In the genomic region with DNA sequence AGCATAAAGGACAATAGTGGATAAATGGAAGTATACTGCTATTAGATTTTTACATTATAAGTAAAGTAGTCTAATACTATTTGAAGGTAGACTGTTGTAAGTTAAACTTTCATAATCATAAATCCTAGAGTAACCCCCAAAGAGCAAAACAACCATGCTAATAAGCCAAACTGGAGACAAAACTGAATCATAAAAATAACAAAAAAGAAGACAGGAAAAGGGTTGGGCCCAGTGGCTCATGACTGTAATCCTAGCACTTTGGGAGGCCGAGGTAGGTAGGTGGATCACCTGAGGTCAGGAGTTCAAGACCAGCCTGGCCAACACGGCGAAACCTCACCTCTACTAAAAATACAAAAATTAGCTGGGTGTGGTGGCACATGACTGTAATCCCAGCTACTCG, we compare ENCODE assay signal across 17 cellular contexts. TPM values are rescaled to one million over a fixed set of nuclear protein-coding genes. Genes with fewer than 3 reads are reported as not detected.
DNase-seq lines count a peak whose midpoint lies in the region; ATAC-seq, FAIRE-seq and TF ChIP-seq lines count a peak whose summit lies in the region.
"Had no signal": no experiment of that assay in that cellular context is flagged by ENCODE, and none has a peak within 500 bp of the region (broad histone marks: within the 10 kb centered on the region; RNA-seq: fewer than 3 reads in every experiment).

No MANE protein-coding gene starts in this region.

- H3K9me3 ChIP-seq in Loucy (ENCODE audit: insufficient read depth, low read depth, low read length), result no peaks in the 10 kb centered on the region
- H3K9me3 ChIP-seq in trophoblast cell (ENCODE audit: insufficient read depth, low read depth, low read length), result no peaks in the 10 kb centered on the region
- H3K9me3 ChIP-seq: BE2C, SJCRH30 had no signal

- no peak for FAIRE-seq in urothelium cell line (lab: Jason Lieb, UNC)
- FAIRE-seq: GM19239 had no signal

- DNase-seq in trophoblast cell (no peak), C1 segment of cervical spinal cord (lab: John Stamatoyannopoulos, UW) (no peak), urothelium cell line (ENCODE audit: low spot score) (no peak), hypothalamus (lab: John Stamatoyannopoulos, UW) (no peak)
- DNase-seq: BE2C; CD4-positive, alpha-beta memory T cell; NCI-H1417 treated with DMSO at 0.1 percent for 48 hours; NCI-H2029 treated with DMSO at 0.1 percent for 48 hours; NCI-H2171 treated with DMSO at 0.1 percent for 48 hours; NCI-H446 treated with DMSO at 0.1 percent for 48 hours; NK-92 treated with Interleukin-12 subunit alpha and Interleukin-12 subunit beta, amount 100 ng/mL, for 24 hours; OCI-M1; SJCRH30 had no signal

- H3K4me2 ChIP-seq in Loucy (ENCODE audit: low read depth, low read length, poor library complexity, severe bottlenecking), result peak overlapping the region; percentile 26
- no peak overlapping the region for H3K4me2 ChIP-seq in trophoblast cell (ENCODE audit: low read length)

- H3K9me3 Mint-ChIP-seq in dendritic cell treated with granulocyte-macrophage colony-stimulating factor and Interleukin-4, amounts not matched to agents 40 ng/mL and 50 ng/mL, for 4 days, result no peaks in the 10 kb centered on the region

- no peak overlapping the region for H3K9ac ChIP-seq in Loucy (ENCODE audit: low read depth, low read length, poor library complexity, severe bottlenecking)
- no peak overlapping the region for H3K9ac ChIP-seq in trophoblast cell (ENCODE audit: low read length)

- no peak for ATAC-seq in GM18861 (IDR thresholded peaks at IDR 0.05; ENCODE audit: unreplicated experiment)

- H2BK5ac ChIP-seq in trophoblast cell (ENCODE audit: low read depth, low read length, poor library complexity), result no peak overlapping the region

- H3K9me2 ChIP-seq in Loucy (replicated peaks; ENCODE audit: low read depth, low read length), result no peaks in the 10 kb centered on the region

- H3K14ac ChIP-seq in trophoblast cell (ENCODE audit: low read length), result no peak overlapping the region

- H3K36me3 Mint-ChIP-seq in dendritic cell treated with granulocyte-macrophage colony-stimulating factor and Interleukin-4, amounts not matched to agents 40 ng/mL and 50 ng/mL, for 4 days (ENCODE audit: low read depth), result peaks cover 23% of the 10 kb centered on the region

- peaks cover 78% of the 10 kb centered on the region for H4K20me1 ChIP-seq in Loucy (ENCODE audit: insufficient read depth, low read length, poor library complexity, severe bottlenecking)

- H4K8ac ChIP-seq in trophoblast cell (ENCODE audit: low read depth, low read length), result no peak overlapping the region

- H3K4ac ChIP-seq in trophoblast cell (ENCODE audit: low read depth, low read length), result peak overlapping the region; percentile 69

- no peak overlapping the region for H3K18ac ChIP-seq in trophoblast cell (ENCODE audit: low read length)

- H3K4me1 ChIP-seq in Loucy (ENCODE audit: insufficient read depth, low read length, poor library complexity, severe bottlenecking) (peaks cover 57% of the 10 kb centered on the region), trophoblast cell (ENCODE audit: control insufficient read depth in 1 of 2, insufficient read depth in 2 of 2, low read length in 2 of 2) (peaks cover 8 to 15% of the 10 kb centered on the region in 2 experiments)
- H3K4me1 ChIP-seq: BE2C, SJCRH30 had no signal

- H3K27me3 Mint-ChIP-seq in dendritic cell treated with granulocyte-macrophage colony-stimulating factor and Interleukin-4, amounts not matched to agents 40 ng/mL and 50 ng/mL, for 4 days, result no peaks in the 10 kb centered on the region
- H3K27me3 Mint-ChIP-seq: CD4-positive, alpha-beta memory T cell had no signal

- no CpG with 5 or more reads among the region's 4 CpGs for WGBS in trophoblast cell (ENCODE audit: extremely low coverage, insufficient coverage, insufficient read length)

- H2BK12ac ChIP-seq in trophoblast cell (ENCODE audit: low read length), result no peak overlapping the region

- peaks cover 98% of the 10 kb centered on the region for H3K79me2 ChIP-seq in Loucy (ENCODE audit: insufficient read depth, low read length)
- H3K79me2 ChIP-seq in trophoblast cell (ENCODE audit: control insufficient read depth, insufficient read depth, low read length, poor library complexity), result peaks cover 15% of the 10 kb centered on the region

- H3K4me3 Mint-ChIP-seq in dendritic cell treated with granulocyte-macrophage colony-stimulating factor and Interleukin-4, amounts not matched to agents 40 ng/mL and 50 ng/mL, for 4 days, result no peak overlapping the region

- no peak overlapping the region for H3K23ac ChIP-seq in trophoblast cell (ENCODE audit: low read length)

- H3K4me3 ChIP-seq in Loucy (ENCODE audit: low read length, poor library complexity, severe bottlenecking) (no peak overlapping the region), trophoblast cell (ENCODE audit: low read depth, low read length) (no peak overlapping the region)
- H3K4me3 ChIP-seq: SJCRH30 had no signal

- no peaks in the 10 kb centered on the region; the same call in 1 of the 2 replicates for H3F3A ChIP-seq in Loucy (ENCODE audit: low read depth)

- no peak overlapping the region for H3K27ac ChIP-seq in trophoblast cell (ENCODE audit: low read depth, low read length)
- H3K27ac ChIP-seq: SJCRH30 had no signal

- no peak for TF ChIP-seq CTCF in Loucy (conservative IDR thresholded peaks at IDR 0.05; ENCODE audit: low read length)

- no peak overlapping the region for H2AK5ac ChIP-seq in trophoblast cell (ENCODE audit: low read length)

- H3K4me1 Mint-ChIP-seq in dendritic cell treated with granulocyte-macrophage colony-stimulating factor and Interleukin-4, amounts not matched to agents 40 ng/mL and 50 ng/mL, for 4 days (ENCODE audit: low read depth), result peaks cover 78% of the 10 kb centered on the region

- H3K36me3 ChIP-seq in Loucy (ENCODE audit: insufficient read depth, low read length) (no peaks in the 10 kb centered on the region), trophoblast cell (ENCODE audit: control insufficient read depth in 1 of 2, insufficient read depth in 2 of 2, low read length in 2 of 2) (peaks cover 0 to 2% of the 10 kb centered on the region in 2 experiments)

- H4K91ac ChIP-seq in trophoblast cell (ENCODE audit: low read depth, low read length), result no peak overlapping the region

- no peaks in the 10 kb centered on the region for H3K27me3 ChIP-seq in Loucy (ENCODE audit: insufficient read depth, low read length, poor library complexity, severe bottlenecking)
- no peaks in the 10 kb centered on the region for H3K27me3 ChIP-seq in trophoblast cell (ENCODE audit: insufficient read depth, low read length)
- H3K27me3 ChIP-seq: BE2C, SJCRH30 had no signal

- H2AFZ ChIP-seq in Loucy (ENCODE audit: low read length), result no peak overlapping the region
- H2AFZ ChIP-seq in trophoblast cell (ENCODE audit: insufficient read depth, low read length, poor library complexity), result no peak overlapping the region

- H4K12ac ChIP-seq in trophoblast cell (ENCODE audit: low read depth, low read length), result no peak overlapping the region

- no peaks in the 10 kb centered on the region for H3K79me1 ChIP-seq in trophoblast cell (ENCODE audit: low read length)

- H3K27ac Mint-ChIP-seq in dendritic cell treated with granulocyte-macrophage colony-stimulating factor and Interleukin-4, amounts not matched to agents 40 ng/mL and 50 ng/mL, for 4 days, result peak overlapping the region; percentile 13
- H3K27ac Mint-ChIP-seq: CD4-positive, alpha-beta memory T cell had no signal

- intact Hi-C loops in dendritic cell treated with granulocyte-macrophage colony-stimulating factor and Interleukin-4, amounts not matched to agents 40 ng/mL and 50 ng/mL, for 4 days (cut with micrococcal nuclease), result no loop called here

- H2BK120ac ChIP-seq in trophoblast cell (ENCODE audit: insufficient read depth, low read length, poor library complexity), result no peak overlapping the region

RNA-seq across cellular contexts. Expression of gene CACUL1, which starts 9.7 kb away (rescaled TPM):
- 39.5 and 44.1 TPM in 2 replicates for polyA plus RNA-seq in trophoblast cell (2013)
